In genomic region chr19:1656988-1657536, GRCh38 we compare ENCODE assay signal across 3 cellular contexts.
TF ChIP-seq lines count a peak whose summit lies in the region.

No MANE protein-coding gene starts in this region.

TF ChIP-seq in HEK293, 187 proteins besides CTCF, POLR2A, EP300 and RAD21:
- TF ChIP-seq ZIC2 (tag by site-specific recombination; IDR thresholded peaks at IDR 0.05), result peak; percentile 67
- no peak for TF ChIP-seq KLF1 (tag by site-specific recombination; IDR thresholded peaks at IDR 0.05)
- peak; percentile 73 for TF ChIP-seq GLIS1 (tag by site-specific recombination; IDR thresholded peaks at IDR 0.05)
- no peak for TF ChIP-seq GLI2 (tag by site-specific recombination; IDR thresholded peaks at IDR 0.05; ENCODE audit: borderline replicate concordance, low read depth)
- no peak for TF ChIP-seq ZNF580 (tag by site-specific recombination; IDR thresholded peaks at IDR 0.05)
- TF ChIP-seq ZBTB21 (tag by site-specific recombination; IDR thresholded peaks at IDR 0.05), result no peak
- no peak for TF ChIP-seq ZNF239 (tag by site-specific recombination; IDR thresholded peaks at IDR 0.05)
- no peak for TF ChIP-seq AEBP2 (tag by site-specific recombination; IDR thresholded peaks at IDR 0.05; ENCODE audit: borderline replicate concordance)
- no peak for TF ChIP-seq ZSCAN4 (tag by site-specific recombination; IDR thresholded peaks at IDR 0.05)
- TF ChIP-seq ZNF202 (tag by site-specific recombination; IDR thresholded peaks at IDR 0.05; ENCODE audit: borderline replicate concordance), result no peak
- no peak for TF ChIP-seq ZNF585B (tag by site-specific recombination; IDR thresholded peaks at IDR 0.05)
- no peak for TF ChIP-seq WT1 (tag by site-specific recombination; IDR thresholded peaks at IDR 0.05)
- TF ChIP-seq ZNF341 (tag by site-specific recombination; IDR thresholded peaks at IDR 0.05; ENCODE audit: low read depth), result no peak
- TF ChIP-seq ZNF596 (tag by site-specific recombination; IDR thresholded peaks at IDR 0.05), result no peak
- no peak for TF ChIP-seq ZNF423 (tag by site-specific recombination; IDR thresholded peaks at IDR 0.05)
- peak; percentile 93 for TF ChIP-seq ZBTB17 (tag by site-specific recombination; IDR thresholded peaks at IDR 0.05)
- TF ChIP-seq HOXD13 (CRISPR knock-in tag; IDR thresholded peaks at IDR 0.05; ENCODE audit: borderline replicate concordance), result no peak
- TF ChIP-seq ZNF16 (tag by site-specific recombination; IDR thresholded peaks at IDR 0.05; ENCODE audit: low read depth), result peak; percentile 59; the same call in 1 of the 2 replicates
- TF ChIP-seq ZSCAN18 (tag by site-specific recombination; IDR thresholded peaks at IDR 0.05), result no peak
- TF ChIP-seq ZSCAN23 (tag by site-specific recombination; IDR thresholded peaks at IDR 0.05), result no peak
TF ChIP-seq in HEK293: peak in this region for 4.

TF ChIP-seq in H1, 55 proteins besides CTCF, POLR2A, EP300 and RAD21 (continues in another document):
- TF ChIP-seq EGR1 (IDR thresholded peaks at IDR 0.05; ENCODE audit: borderline replicate concordance, low read depth, low read length) (no peak), CBX5 (IDR thresholded peaks at IDR 0.05; ENCODE audit: low read depth, low read length) (no peak), TCF12 (IDR thresholded peaks at IDR 0.05; ENCODE audit: low read depth, low read length) (no peak), KDM1A (IDR thresholded peaks at IDR 0.05; ENCODE audit: borderline replicate concordance, low read length) (no peak), SIX5 (IDR thresholded peaks at IDR 0.05; ENCODE audit: low read depth, low read length) (no peak), NANOG (IDR thresholded peaks at IDR 0.05; ENCODE audit: insufficient read depth, low read depth, low read length, poor library complexity, severe bottlenecking) (no peak), ASH2L (IDR thresholded peaks at IDR 0.05; ENCODE audit: low read length) (no peak), USF2 (IDR thresholded peaks at IDR 0.05; ENCODE audit: low read length) (no peak), POU5F1 (IDR thresholded peaks at IDR 0.05; ENCODE audit: low read depth, low read length) (no peak), CHD7 (IDR thresholded peaks at IDR 0.05; ENCODE audit: insufficient replicate concordance, low read length) (no peak), KDM5A (IDR thresholded peaks at IDR 0.05; ENCODE audit: low read length) (no peak), MAFK (IDR thresholded peaks at IDR 0.05; ENCODE audit: low read depth, low read length) (no peak)

TF ChIP-seq in GM12891, 5 proteins besides CTCF, POLR2A, EP300 and RAD21:
- TF ChIP-seq POLR2AphosphoS5 (IDR thresholded peaks at IDR 0.05; ENCODE audit: low read depth, low read length), result no peak
- TF ChIP-seq POU2F2 (IDR thresholded peaks at IDR 0.05; ENCODE audit: low read depth, low read length), result no peak
